Comparison of ENCODE assay signal across 8 cellular contexts in the genomic region with DNA sequence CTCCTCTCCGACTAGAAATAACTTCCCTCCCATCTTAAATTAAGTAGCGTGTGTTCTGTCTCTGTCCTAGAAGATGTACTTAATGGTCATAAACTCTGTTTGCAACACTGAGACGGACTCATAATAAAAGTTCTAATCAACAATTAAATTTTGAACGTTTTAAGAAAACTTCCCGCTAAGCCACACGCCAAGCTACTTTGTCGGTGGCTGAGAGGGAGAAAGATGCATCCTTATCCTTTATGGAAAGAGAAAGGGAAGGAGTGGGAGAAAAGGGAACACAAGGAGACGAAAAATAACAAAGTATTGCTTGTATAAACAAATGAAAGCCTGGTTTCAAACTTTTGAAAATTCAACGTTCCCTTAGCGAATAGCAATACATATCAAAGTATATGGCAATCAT. TPM values are rescaled to one million over a fixed set of nuclear protein-coding genes. Genes with fewer than 3 reads are reported as not detected.
DNase-seq lines count a peak whose midpoint lies in the region; ATAC-seq and TF ChIP-seq lines count a peak whose summit lies in the region.

No MANE protein-coding gene starts in this region.

- H3K27me3 ChIP-seq in SJCRH30 (no peaks in the 10 kb centered on the region), smooth muscle cell (ENCODE audit: low read depth) (no peaks in the 10 kb centered on the region)

- H3K4me1 ChIP-seq in SJCRH30: no peaks in the 10 kb centered on the region
- H3K4me1 ChIP-seq in smooth muscle cell (ENCODE audit: low read depth): peaks cover 25% of the 10 kb centered on the region

- ATAC-seq in HG03139 (IDR thresholded peaks at IDR 0.05; ENCODE audit: unreplicated experiment) (no peak), HG02571 (IDR thresholded peaks at IDR 0.05; ENCODE audit: unreplicated experiment) (no peak)

- H3K9me3 ChIP-seq in SJCRH30 (replicated peaks): no peaks in the 10 kb centered on the region
- H3K9me3 ChIP-seq in smooth muscle cell (replicated peaks; ENCODE audit: low read depth): no peaks in the 10 kb centered on the region

- peaks cover 3% of the 10 kb centered on the region for H3F3A ChIP-seq in smooth muscle cell (ENCODE audit: low read depth)

- H3K9ac ChIP-seq in smooth muscle cell (ENCODE audit: low read depth): peak overlapping the region; percentile 43

- peak overlapping the region; percentile 73 for H3K4me3 ChIP-seq in SJCRH30
- peak overlapping the region; percentile 76 for H3K4me3 ChIP-seq in fibroblast of pulmonary artery (replicated peaks; ENCODE audit: low read depth, low read length)
- H3K4me3 ChIP-seq in smooth muscle cell: peak overlapping the region; percentile 84

- H3K79me2 ChIP-seq in smooth muscle cell (ENCODE audit: low read depth): peaks cover 52% of the 10 kb centered on the region

- peak overlapping the region; percentile 64 for H2AFZ ChIP-seq in smooth muscle cell (ENCODE audit: low read depth)

- no peak for TF ChIP-seq CTCF in fibroblast of pulmonary artery (IDR thresholded peaks at IDR 0.05; ENCODE audit: low read length, missing control alignments)
- no peak for TF ChIP-seq CTCF in smooth muscle cell (IDR thresholded peaks at IDR 0.05; ENCODE audit: borderline replicate concordance, insufficient read depth, poor library complexity, severe bottlenecking)

- peak overlapping the region; percentile 46 for H3K27ac ChIP-seq in SJCRH30
- peak overlapping the region; percentile 58 for H3K27ac ChIP-seq in smooth muscle cell (ENCODE audit: low read depth)

- 3% methylated on average over 10 of the region's 10 CpGs for WGBS in smooth muscle cell (ENCODE audit: low lambda C conversion rate)

- peaks cover 42% of the 10 kb centered on the region for H4K20me1 ChIP-seq in smooth muscle cell (ENCODE audit: low read depth)

- H3K4me2 ChIP-seq in smooth muscle cell: peak overlapping the region; percentile 92

- DNase-seq in NOMO-1 treated with dmso at 0.1 percent for 144 hours (lab: John Stamatoyannopoulos, UW; ENCODE audit: unreplicated experiment): peak; percentile 8
- no peak for DNase-seq in NOMO-1 treated with DMSO at 0.1 percent for 48 hours (lab: John Stamatoyannopoulos, UW; ENCODE audit: unreplicated experiment)
- peak in 1 of 2 experiments; percentile 33 for DNase-seq in SJCRH30
- DNase-seq in fibroblast of pulmonary artery (ENCODE audit: low read depth): peak; percentile 29
- no peak for DNase-seq in smooth muscle cell (lab: John Stamatoyannopoulos, UW; ENCODE audit: unreplicated experiment)
- DNase-seq in DMS53 treated with DMSO at 0.1 percent for 48 hours (lab: John Stamatoyannopoulos, UW; ENCODE audit: unreplicated experiment): no peak

- no peaks in the 10 kb centered on the region for H3K36me3 ChIP-seq in SJCRH30
- no peaks in the 10 kb centered on the region for H3K36me3 ChIP-seq in smooth muscle cell (ENCODE audit: low read depth)

RNA-seq across cellular contexts. Expression of gene GNB4, which starts 0.9 kb away (rescaled TPM):
- total RNA-seq in SJCRH30 (2014; rRNA removed; shearing (Covaris generic)): 48.1 and 48.9 TPM in 2 replicates
- 56.2 and 70.3 TPM in 2 replicates for total RNA-seq in smooth muscle cell
- polyA plus RNA-seq in smooth muscle cell: 18.3 and 33.1 TPM in 2 replicates

Comparison
In these comparisons a context has a peak if more than half of its experiments do, and no peak if none do; other contexts are left out.
1. DNase-seq: peak in NOMO-1 treated with dmso at 0.1 percent for 144 hours (single experiment) and fibroblast of pulmonary artery (single experiment); none in NOMO-1 treated with DMSO at 0.1 percent for 48 hours (single experiment), smooth muscle cell (single experiment) and DMS53 treated with DMSO at 0.1 percent for 48 hours (single experiment).
2. Peak in every context shown above with its lines, with median percentiles within 50 percentile points of each other: H3K4me3 ChIP-seq.